Comparison of ENCODE assay signal across 24 cellular contexts in genomic region chr17:55340171-55340570, GRCh38.
"Had no signal": no experiment of that assay in that cellular context is flagged by ENCODE, and none has a peak within 500 bp of the region (broad histone marks: within the 10 kb centered on the region; RNA-seq: fewer than 3 reads in every experiment).

No MANE protein-coding gene starts in this region.

- H3K4me3 ChIP-seq: colonic mucosa, esophagus muscularis mucosa, heart right ventricle, left ventricle myocardium inferior, lung, pancreas, transverse colon, upper lobe of right lung, uterus had no signal

- H3K36me3 Mint-ChIP-seq: memory B cell; natural killer cell; stimulated activated effector memory CD8-positive, alpha-beta T cell treated with anti-CD3 and anti-CD28 coated beads, Interleukin-12 subunit alpha, Interleukin-12 subunit beta, amount 100 ng/mL, for 72 hours had no signal

- H3K4me1 ChIP-seq: colonic mucosa, left ventricle myocardium inferior, pancreas, transverse colon, upper lobe of right lung, uterus had no signal

- H3K27ac ChIP-seq: colonic mucosa, esophagus muscularis mucosa, left ventricle myocardium inferior, neutrophil, pancreas, transverse colon, upper lobe of right lung, uterus had no signal

- ATAC-seq: natural killer cell; pancreas; sciatic nerve; stimulated activated effector memory CD8-positive, alpha-beta T cell treated with anti-CD3 and anti-CD28 coated beads, Interleukin-12 subunit alpha, Interleukin-12 subunit beta, amount 100 ng/mL, for 72 hours; stimulated activated naive CD8-positive, alpha-beta T cell treated with anti-CD3 and anti-CD28 coated beads, Interleukin-15, Interleukin-2, amounts not matched to agents 100 U/mL and 50 U/mL, for 24 hours; upper lobe of right lung had no signal

- H3K4me3 Mint-ChIP-seq: dendritic cell treated with granulocyte-macrophage colony-stimulating factor and Interleukin-4, amounts not matched to agents 40 ng/mL and 50 ng/mL, for 4 days; memory B cell; natural killer cell; neural crest cell; stimulated activated effector memory CD8-positive, alpha-beta T cell treated with anti-CD3 and anti-CD28 coated beads, Interleukin-12 subunit alpha, Interleukin-12 subunit beta, amount 100 ng/mL, for 72 hours had no signal

- H3K9me3 Mint-ChIP-seq: dendritic cell treated with granulocyte-macrophage colony-stimulating factor and Interleukin-4, amounts not matched to agents 40 ng/mL and 50 ng/mL, for 4 days; natural killer cell; stimulated activated effector memory CD8-positive, alpha-beta T cell treated with anti-CD3 and anti-CD28 coated beads, Interleukin-12 subunit alpha, Interleukin-12 subunit beta, amount 100 ng/mL, for 72 hours had no signal

- H3K9me3 ChIP-seq: colonic mucosa, esophagus muscularis mucosa, heart right ventricle, left ventricle myocardium inferior, neutrophil, pancreas, transverse colon, upper lobe of right lung, uterus had no signal

- H3K4me1 Mint-ChIP-seq: memory B cell, natural killer cell had no signal

- DNase-seq: colonic mucosa; effector memory CD4-positive, alpha-beta T cell; glutamatergic neuron; left cardiac atrium; left ventricle myocardium inferior; natural killer cell; pancreas; stimulated activated CD4-positive, alpha-beta T cell treated with anti-CD3 and anti-CD28 coated beads, Interleukin-2, amount 100 ng/mL, for 24 hours; stimulated activated CD4-positive, alpha-beta T cell treated with anti-CD3 and anti-CD28 coated beads, Interleukin-4, amount 100 ng/mL, for 24 hours; stimulated activated naive CD8-positive, alpha-beta T cell treated with anti-CD3 and anti-CD28 coated beads, Interleukin-15, Interleukin-2, amounts not matched to agents 100 U/mL and 50 U/mL, for 24 hours; substantia nigra; transverse colon; upper lobe of right lung; uterus had no signal

- H3K27me3 ChIP-seq: colonic mucosa, esophagus muscularis mucosa, pancreas, transverse colon, upper lobe of right lung, uterus had no signal

- H3K27ac Mint-ChIP-seq: dendritic cell treated with granulocyte-macrophage colony-stimulating factor and Interleukin-4, amounts not matched to agents 40 ng/mL and 50 ng/mL, for 4 days; memory B cell; natural killer cell; progenitor cell of endocrine pancreas; stimulated activated effector memory CD8-positive, alpha-beta T cell treated with anti-CD3 and anti-CD28 coated beads, Interleukin-12 subunit alpha, Interleukin-12 subunit beta, amount 100 ng/mL, for 72 hours had no signal

- H3K36me3 ChIP-seq: colonic mucosa, esophagus muscularis mucosa, heart right ventricle, left ventricle myocardium inferior, neutrophil, pancreas, transverse colon, upper lobe of right lung, uterus had no signal
